ENCODE assay signal across 1 cellular context in the genomic region with DNA sequence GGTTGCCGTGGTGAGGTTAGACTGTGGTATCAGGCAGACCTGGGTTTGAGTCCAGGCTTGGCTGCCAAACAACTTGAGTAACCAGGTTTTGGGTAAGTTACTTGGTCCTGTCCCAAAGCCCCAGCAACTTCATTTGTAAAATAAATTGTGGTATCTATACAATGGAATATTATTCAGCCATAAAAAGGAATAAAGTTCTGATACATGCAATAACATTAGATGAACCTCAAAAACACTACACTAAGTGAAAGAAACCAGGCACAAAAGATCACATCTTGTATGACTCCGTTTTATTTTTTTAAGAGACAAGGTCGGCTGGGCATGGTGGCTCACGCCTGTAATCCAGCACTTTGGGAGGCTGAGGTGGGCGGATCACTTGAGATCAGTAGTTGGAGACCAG.
A peak's percentile ranks its signal among the peaks of the same experiment; 100 is the strongest.
TF ChIP-seq lines count a peak whose summit lies in the region.

No MANE protein-coding gene starts in this region.

TF ChIP-seq in K562, 482 proteins besides CTCF, POLR2A, EP300 and RAD21:
- no peak for TF ChIP-seq ESRRB (CRISPR knock-in tag; IDR thresholded peaks at IDR 0.05; ENCODE audit: borderline replicate concordance)
- no peak for TF ChIP-seq ZNF165 (CRISPR knock-in tag; IDR thresholded peaks at IDR 0.05; ENCODE audit: borderline replicate concordance)
- no peak for TF ChIP-seq TAF9B (IDR thresholded peaks at IDR 0.05; ENCODE audit: partially characterized antibody)
- TF ChIP-seq, protein P1, sequence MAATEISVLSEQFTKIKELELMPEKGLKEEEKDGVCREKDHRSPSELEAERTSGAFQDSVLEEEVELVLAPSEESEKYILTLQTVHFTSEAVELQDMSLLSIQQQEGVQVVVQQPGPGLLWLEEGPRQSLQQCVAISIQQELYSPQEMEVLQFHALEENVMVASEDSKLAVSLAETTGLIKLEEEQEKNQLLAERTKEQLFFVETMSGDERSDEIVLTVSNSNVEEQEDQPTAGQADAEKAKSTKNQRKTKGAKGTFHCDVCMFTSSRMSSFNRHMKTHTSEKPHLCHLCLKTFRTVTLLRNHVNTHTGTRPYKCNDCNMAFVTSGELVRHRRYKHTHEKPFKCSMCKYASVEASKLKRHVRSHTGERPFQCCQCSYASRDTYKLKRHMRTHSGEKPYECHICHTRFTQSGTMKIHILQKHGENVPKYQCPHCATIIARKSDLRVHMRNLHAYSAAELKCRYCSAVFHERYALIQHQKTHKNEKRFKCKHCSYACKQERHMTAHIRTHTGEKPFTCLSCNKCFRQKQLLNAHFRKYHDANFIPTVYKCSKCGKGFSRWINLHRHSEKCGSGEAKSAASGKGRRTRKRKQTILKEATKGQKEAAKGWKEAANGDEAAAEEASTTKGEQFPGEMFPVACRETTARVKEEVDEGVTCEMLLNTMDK (IDR thresholded peaks at IDR 0.05; ENCODE audit: borderline replicate concordance, insufficient read depth, low read depth, low read length, poor library complexity, severe bottlenecking): no peak
- TF ChIP-seq TAF7 (tag; IDR thresholded peaks at IDR 0.05): no peak
- peak; percentile 27 for TF ChIP-seq ZNF146 (CRISPR knock-in tag; IDR thresholded peaks at IDR 0.05; ENCODE audit: unreplicated experiment)
- no peak for TF ChIP-seq ZNF79 (CRISPR knock-in tag; IDR thresholded peaks at IDR 0.05; ENCODE audit: low read depth)
- no peak for TF ChIP-seq ZNF134 (CRISPR knock-in tag; conservative IDR thresholded peaks at IDR 0.05)
TF ChIP-seq in K562: peak in this region for 1.
